7 cellular contexts compared by ENCODE assay signal in the genomic region with DNA sequence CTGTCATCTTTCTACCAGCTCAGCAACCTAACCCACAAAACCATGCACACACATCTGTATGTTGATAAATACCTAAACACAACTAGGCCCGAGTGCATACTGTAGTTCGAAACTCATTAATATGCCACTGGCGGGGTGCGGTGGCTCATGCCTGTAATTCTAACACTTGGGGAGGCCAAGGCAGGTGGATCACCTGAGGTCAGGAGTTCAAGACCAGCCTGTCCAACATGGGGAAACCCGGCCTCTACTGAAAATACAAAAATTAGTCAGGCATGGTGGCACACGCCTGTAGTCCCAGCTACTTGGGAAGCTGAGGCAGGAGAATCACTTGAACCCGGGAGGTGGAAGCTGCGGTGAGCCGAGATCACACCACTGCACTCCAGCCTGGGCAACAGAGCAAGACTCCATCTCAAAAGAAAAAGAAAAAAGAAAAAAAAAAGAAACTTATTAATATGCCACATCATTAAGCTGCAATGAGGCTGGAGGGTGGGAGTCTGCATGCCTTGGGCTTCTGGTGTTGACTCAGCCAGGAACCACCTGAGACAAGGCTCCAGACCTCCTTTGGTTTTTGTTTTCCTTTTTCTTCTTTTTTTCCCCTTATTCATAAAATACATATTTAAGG.
A peak's percentile ranks its signal among the peaks of the same experiment; 100 is the strongest.
DNase-seq lines count a peak whose midpoint lies in the region; ATAC-seq and TF ChIP-seq lines count a peak whose summit lies in the region.
"Not testable (repeated sequence)": the region's sequence is repeated elsewhere in the genome, so short reads cannot be mapped to it uniquely, and the experiment has no call there.

No MANE protein-coding gene starts in this region.

- peaks cover 17% of the 10 kb centered on the region for H3K4me1 Mint-ChIP-seq in activated CD4-positive, alpha-beta T cell treated with anti-CD3 and anti-CD28 coated beads for 36 hours
- H3K4me1 Mint-ChIP-seq in activated T-helper 2 cell treated with anti-CD3 and anti-CD28 coated beads, Interferon-gamma antibody, Interleukin-2, Interleukin-4, amounts not matched to agents 10 μg/mL and 5 μg/mL and 100 μg/mL, durations not matched to agents 14 hours and 24 hours and 36 hours (ENCODE audit: low read depth) = peaks cover 38% of the 10 kb centered on the region
- not testable (repeated sequence) for H3K4me1 Mint-ChIP-seq in nephron progenitor cell

- peak; percentile 46 for ATAC-seq in GM18870 (IDR thresholded peaks at IDR 0.05; ENCODE audit: unreplicated experiment)
- peak; percentile 46 for ATAC-seq in GM21717 (IDR thresholded peaks at IDR 0.05; ENCODE audit: unreplicated experiment)
- peak; percentile 70 for ATAC-seq in HG02852 (IDR thresholded peaks at IDR 0.05; ENCODE audit: unreplicated experiment)
- ATAC-seq in activated CD4-positive, alpha-beta T cell treated with anti-CD3 and anti-CD28 coated beads for 36 hours = peak; percentile 60

- not testable (repeated sequence) for H3K4me3 Mint-ChIP-seq in activated CD4-positive, alpha-beta T cell treated with anti-CD3 and anti-CD28 coated beads for 36 hours; activated T-helper 2 cell treated with anti-CD3 and anti-CD28 coated beads, Interferon-gamma antibody, Interleukin-2, Interleukin-4, amounts not matched to agents 10 μg/mL and 5 μg/mL and 100 μg/mL, durations not matched to agents 14 hours and 24 hours and 36 hours (ENCODE audit: low read depth); nephron progenitor cell

- intact Hi-C loops in activated CD4-positive, alpha-beta T cell treated with anti-CD3 and anti-CD28 coated beads for 36 hours (cut with DNase I, micrococcal nuclease) = loop anchor here (10.0 kb wide), 3 partner anchors 253 to 543 kb away; no protein-coding TSS in a partner anchor
- intact Hi-C loops in activated T-helper 2 cell treated with anti-CD3 and anti-CD28 coated beads, Interferon-gamma antibody, Interleukin-2, Interleukin-4, amounts not matched to agents 10 μg/mL and 5 μg/mL and 100 μg/mL, durations not matched to agents 14 hours and 24 hours and 36 hours (cut with micrococcal nuclease) = loop anchor here (2.0 to 10.0 kb wide), 3 partner anchors 15 to 283 kb away; no protein-coding TSS in a partner anchor

- H3K36me3 Mint-ChIP-seq in activated CD4-positive, alpha-beta T cell treated with anti-CD3 and anti-CD28 coated beads for 36 hours (ENCODE audit: low read depth); activated T-helper 2 cell treated with anti-CD3 and anti-CD28 coated beads, Interferon-gamma antibody, Interleukin-2, Interleukin-4, amounts not matched to agents 10 μg/mL and 5 μg/mL and 100 μg/mL, durations not matched to agents 14 hours and 24 hours and 36 hours (ENCODE audit: low read depth): not testable (repeated sequence)
- peaks cover 16% of the 10 kb centered on the region for H3K36me3 Mint-ChIP-seq in nephron progenitor cell (ENCODE audit: low read depth)

- DNase-seq in activated CD4-positive, alpha-beta T cell treated with anti-CD3 and anti-CD28 coated beads for 36 hours; activated T-helper 2 cell treated with anti-CD3 and anti-CD28 coated beads, Interferon-gamma antibody, Interleukin-2, Interleukin-4, amounts not matched to agents 10 μg/mL and 5 μg/mL and 100 μg/mL, durations not matched to agents 14 hours and 24 hours and 36 hours (ENCODE audit: low spot score); nephron progenitor cell: not testable (repeated sequence)

- H3K9me3 ChIP-seq in KOPT-K1 (ENCODE audit: insufficient read depth, low read length, poor library complexity, severe bottlenecking) = not testable (repeated sequence)

- not testable (repeated sequence) for H3K27ac Mint-ChIP-seq in activated CD4-positive, alpha-beta T cell treated with anti-CD3 and anti-CD28 coated beads for 36 hours
- peak overlapping the region; percentile 13 for H3K27ac Mint-ChIP-seq in activated T-helper 2 cell treated with anti-CD3 and anti-CD28 coated beads, Interferon-gamma antibody, Interleukin-2, Interleukin-4, amounts not matched to agents 10 μg/mL and 5 μg/mL and 100 μg/mL, durations not matched to agents 14 hours and 24 hours and 36 hours
- H3K27ac Mint-ChIP-seq in nephron progenitor cell = peak overlapping the region; percentile 60

- not testable (repeated sequence) for H3K9me3 Mint-ChIP-seq in activated CD4-positive, alpha-beta T cell treated with anti-CD3 and anti-CD28 coated beads for 36 hours (ENCODE audit: low read depth); activated T-helper 2 cell treated with anti-CD3 and anti-CD28 coated beads, Interferon-gamma antibody, Interleukin-2, Interleukin-4, amounts not matched to agents 10 μg/mL and 5 μg/mL and 100 μg/mL, durations not matched to agents 14 hours and 24 hours and 36 hours; nephron progenitor cell

- CTCF ChIA-PET in activated CD4-positive, alpha-beta T cell treated with anti-CD3 and anti-CD28 coated beads for 36 hours (lab: Charles Lee) = interaction anchor here (1.5 kb wide), 1 partner anchor 250 kb away, joined by 3 read pairs; no protein-coding TSS in a partner anchor

- H3K36me3 ChIP-seq in KOPT-K1 (ENCODE audit: insufficient read depth, low read length) = not testable (repeated sequence)

- POLR2A ChIA-PET in activated CD4-positive, alpha-beta T cell treated with anti-CD3 and anti-CD28 coated beads for 36 hours (lab: Charles Lee) = not testable (repeated sequence)

- TF ChIP-seq CTCF in nephron progenitor cell (IDR thresholded peaks at IDR 0.05) = not testable (repeated sequence)

- not testable (repeated sequence) for H3K27me3 Mint-ChIP-seq in activated CD4-positive, alpha-beta T cell treated with anti-CD3 and anti-CD28 coated beads for 36 hours; activated T-helper 2 cell treated with anti-CD3 and anti-CD28 coated beads, Interferon-gamma antibody, Interleukin-2, Interleukin-4, amounts not matched to agents 10 μg/mL and 5 μg/mL and 100 μg/mL, durations not matched to agents 14 hours and 24 hours and 36 hours (ENCODE audit: low read depth); nephron progenitor cell (ENCODE audit: low read depth, poor library complexity)

- H3K27ac ChIP-seq in KOPT-K1 (ENCODE audit: low read depth, low read length, poor library complexity, severe bottlenecking) = peak overlapping the region; percentile 7
